Comparison of ENCODE assay signal across 22 cellular contexts in genomic region chr4:76310683-76311082, GRCh38. TPM values are rescaled to one million over a fixed set of nuclear protein-coding genes. Genes with fewer than 3 reads are reported as not detected.
DNase-seq lines count a peak whose midpoint lies in the region; ATAC-seq, FAIRE-seq and TF ChIP-seq lines count a peak whose summit lies in the region.
"Had no signal": no experiment of that assay in that cellular context is flagged by ENCODE, and none has a peak within 500 bp of the region (broad histone marks: within the 10 kb centered on the region; RNA-seq: fewer than 3 reads in every experiment).

No MANE protein-coding gene starts in this region.

- intact Hi-C loops in K562 (cut with micrococcal nuclease) (no loop called here), psoas muscle (cut with DNase I) (loop anchor here in 1 of 2 donors (10.0 kb wide), 1 partner anchor 114 kb away; the partner anchor contains the start of gene CCDC158)

- H3K4me3 ChIP-seq in HEK293 (ENCODE audit: low read depth, low read length) (no peak overlapping the region), K562 (no peak overlapping the region), psoas muscle (peak overlapping the region; percentile 97)
- H3K4me3 ChIP-seq: BLaER1, MG63 had no signal

- peaks cover 12% of the 10 kb centered on the region for H3K36me3 Mint-ChIP-seq in activated CD8-positive, alpha-beta T cell treated with anti-CD3 and anti-CD28 coated beads, Interleukin-2, amount 10 ng/mL, durations not matched to agents 7 days and 5 days (ENCODE audit: low read depth)
- H3K36me3 Mint-ChIP-seq: IgD-negative memory B cell had no signal

- peaks cover 5% of the 10 kb centered on the region for H3K4me1 Mint-ChIP-seq in activated CD8-positive, alpha-beta T cell treated with anti-CD3 and anti-CD28 coated beads, Interleukin-2, amount 10 ng/mL, durations not matched to agents 7 days and 5 days (ENCODE audit: low read depth)

- no peak for ATAC-seq in K562
- no peak for ATAC-seq in psoas muscle
- ATAC-seq in activated CD8-positive, alpha-beta T cell treated with anti-CD3 and anti-CD28 coated beads, Interleukin-2, amount 10 ng/mL, durations not matched to agents 7 days and 5 days = no peak
- no peak for ATAC-seq in GM18870 (IDR thresholded peaks at IDR 0.05; ENCODE audit: unreplicated experiment)
- ATAC-seq: HCT116 had no signal

- no peaks in the 10 kb centered on the region for H3K9me3 Mint-ChIP-seq in activated CD8-positive, alpha-beta T cell treated with anti-CD3 and anti-CD28 coated beads, Interleukin-2, amount 10 ng/mL, durations not matched to agents 7 days and 5 days (ENCODE audit: insufficient read depth)

- H3K9me1 ChIP-seq in K562 (ENCODE audit: control insufficient read depth, insufficient read depth, low read length) = no peaks in the 10 kb centered on the region

- POLR2A ChIA-PET in HEK293 (lab: Yijun Ruan, JAX) = no interaction called here
- POLR2A ChIA-PET in K562 (lab: Yijun Ruan, JAX) = interaction anchor here (1.0 kb wide), 1 partner anchor 9 kb away, joined by 4 read pairs; no protein-coding TSS in a partner anchor
- POLR2A ChIA-PET in activated CD8-positive, alpha-beta T cell treated with anti-CD3 and anti-CD28 coated beads, Interleukin-2, amount 10 ng/mL, durations not matched to agents 7 days and 5 days (lab: Charles Lee) = no interaction called here

- CTCF ChIA-PET in HEK293 (lab: Yijun Ruan, JAX) = no interaction called here
- CTCF ChIA-PET in K562 (lab: Yijun Ruan, JAX; ENCODE audit: low intra/inter-chr PET ratio) = no interaction called here
- CTCF ChIA-PET in activated CD8-positive, alpha-beta T cell treated with anti-CD3 and anti-CD28 coated beads, Interleukin-2, amount 10 ng/mL, durations not matched to agents 7 days and 5 days (lab: Charles Lee) = interaction anchor here (5.4 kb wide), 1 partner anchor 67 kb away, joined by 40 read pairs; no protein-coding TSS in a partner anchor

- peaks cover 22% of the 10 kb centered on the region for H3K27me3 Mint-ChIP-seq in activated CD8-positive, alpha-beta T cell treated with anti-CD3 and anti-CD28 coated beads, Interleukin-2, amount 10 ng/mL, durations not matched to agents 7 days and 5 days (ENCODE audit: low read depth)
- H3K27me3 Mint-ChIP-seq: CD4-positive, alpha-beta memory T cell had no signal

- in situ Hi-C loops in K562 (cut with MboI) = no loop called here

- no peak overlapping the region for H2AFZ ChIP-seq in K562 (ENCODE audit: low read depth, low read length)

- no peaks in the 10 kb centered on the region for H3K4me1 ChIP-seq in HEK293 (ENCODE audit: control insufficient read depth, insufficient read depth, low read length)
- H3K4me1 ChIP-seq in K562 (replicated peaks in 1 of 2; ENCODE audit: control insufficient read depth in 2 of 2, insufficient read depth in 2 of 2, low read length in 2 of 2) = peaks cover 6 to 17% of the 10 kb centered on the region in 2 experiments; a peak in 4 of 5 replicates
- H3K4me1 ChIP-seq in psoas muscle = peaks cover 47% of the 10 kb centered on the region

- BruUV-seq in K562 (replicated peaks; lab: Mats Ljungman, UMichigan) = no TSS peak

- H4K20me1 ChIP-seq in K562 (replicated peaks; ENCODE audit: control insufficient read depth, insufficient read depth, low read length) = no peaks in the 10 kb centered on the region
- H4K20me1 ChIP-seq: BLaER1 had no signal

- TF ChIP-seq POLR2A in K562 (conservative IDR thresholded peaks at IDR 0.05) = no peak

- no peak overlapping the region for H3K4me2 ChIP-seq in K562 (ENCODE audit: insufficient read depth, low read length)
- H3K4me2 ChIP-seq: BLaER1 had no signal

- H3K36me3 ChIP-seq in HEK293 (ENCODE audit: control insufficient read depth in 2 of 2, insufficient read depth in 1 of 2, low read length in 2 of 2) = peaks cover 0 to 17% of the 10 kb centered on the region in 2 experiments; a peak in 1 of 3 replicates
- H3K36me3 ChIP-seq in K562 (ENCODE audit: control insufficient read depth, insufficient read depth, low read length) = no peaks in the 10 kb centered on the region
- H3K36me3 ChIP-seq in psoas muscle (ENCODE audit: insufficient read depth in 1 of 2, low read depth in 1 of 2) = peaks cover 0 to 27% of the 10 kb centered on the region in 2 donors
- H3K36me3 ChIP-seq: BLaER1, MG63 had no signal

- no peaks in the 10 kb centered on the region for H3K79me2 ChIP-seq in K562 (ENCODE audit: control insufficient read depth, insufficient read depth, low read length)

- TF ChIP-seq RAD21 in K562 (CRISPR knock-in tag; conservative IDR thresholded peaks at IDR 0.05 in 1 of 2, IDR thresholded peaks at IDR 0.05 in 1 of 2) = no peak

- TF ChIP-seq CTCF in HEK293 (tag by site-specific recombination; IDR thresholded peaks at IDR 0.05) (no peak), K562 (IDR thresholded peaks at IDR 0.05 in 2 of 3, conservative IDR thresholded peaks at IDR 0.05 in 1 of 3; ENCODE audit: insufficient read depth in 2 of 3, low read depth in 1 of 3, low read length in 3 of 3) (no peak), psoas muscle (IDR thresholded peaks at IDR 0.05) (no peak)

- no peaks in the 10 kb centered on the region for H3K27me3 ChIP-seq in K562 (ENCODE audit: control insufficient read depth in 2 of 2, insufficient read depth in 2 of 2, low read length in 2 of 2)
- H3K27me3 ChIP-seq in psoas muscle (ENCODE audit: insufficient read depth in 3 of 3, low read length in 2 of 3) = no peaks in the 10 kb centered on the region
- H3K27me3 ChIP-seq: BLaER1, MG63 had no signal

- H3K27ac ChIP-seq in HEK293 (ENCODE audit: extremely low read depth, low read depth, low read length) (no peak overlapping the region), K562 (ENCODE audit: extremely low read depth, low read depth, low read length) (no peak overlapping the region), psoas muscle (peak overlapping the region; percentile 73)
- H3K27ac ChIP-seq: BLaER1 had no signal

- no peak overlapping the region for H3K4me3 Mint-ChIP-seq in activated CD8-positive, alpha-beta T cell treated with anti-CD3 and anti-CD28 coated beads, Interleukin-2, amount 10 ng/mL, durations not matched to agents 7 days and 5 days
- H3K4me3 Mint-ChIP-seq: CD4-positive, alpha-beta memory T cell; IgD-negative memory B cell had no signal

- H3K27ac Mint-ChIP-seq in activated CD8-positive, alpha-beta T cell treated with anti-CD3 and anti-CD28 coated beads, Interleukin-2, amount 10 ng/mL, durations not matched to agents 7 days and 5 days = no peak overlapping the region

- FAIRE-seq in K562 (lab: Jason Lieb, UNC) = no peak
- FAIRE-seq: G401.6, GM18507, GM19239, H1 had no signal

- DNase-seq in NCI-H524 (lab: John Stamatoyannopoulos, UW) (peak; percentile 85 to 90), K562 (ENCODE audit: extremely low read depth in 1 of 4, low spot score in 3 of 4) (no peak), psoas muscle (no peak), UCSD-AML1 (lab: John Stamatoyannopoulos, UW; ENCODE audit: unreplicated experiment) (no peak)
- DNase-seq in activated CD8-positive, alpha-beta T cell treated with anti-CD3 and anti-CD28 coated beads, Interleukin-2, amount 10 ng/mL, durations not matched to agents 7 days and 5 days = no peak
- DNase-seq: Caco-2; CD4-positive, alpha-beta memory T cell; Kasumi-1; MG63; NCI-H1417; NCI-H1694 treated with DMSO at 0.1 percent for 48 hours; Right ventricle myocardium superior; SW 1271 had no signal

- no peak overlapping the region for H3K9ac ChIP-seq in K562 (ENCODE audit: insufficient read depth in 1 of 2, low read depth in 2 of 2, low read length in 2 of 2)
- H3K9ac ChIP-seq: BLaER1 had no signal

- 35% methylated on average over 3 of the region's 4 CpGs for WGBS in K562 (ENCODE audit: insufficient coverage, low coverage, missing lambda C conversion rate)
- WGBS in psoas muscle, 3 donors = 58 to 63% (median 62%) methylated on average over 4 of the region's 4 CpGs

- no peak for TF ChIP-seq EP300 in K562 (IDR thresholded peaks at IDR 0.05; ENCODE audit: low read length)

- H3K9me3 ChIP-seq in HEK293 (ENCODE audit: control insufficient read depth, insufficient read depth, low read depth, low read length) = no peaks in the 10 kb centered on the region
- no peaks in the 10 kb centered on the region for H3K9me3 ChIP-seq in K562 (replicated peaks; ENCODE audit: control insufficient read depth, insufficient read depth, low read depth, low read length)
- H3K9me3 ChIP-seq in psoas muscle = no peaks in the 10 kb centered on the region
- H3K9me3 ChIP-seq: Caco-2, MG63 had no signal

RNA-seq across cellular contexts. Expression of gene STBD1, which starts 4.2 kb away (rescaled TPM):
- total RNA-seq in K562 (2011; cell fraction: chromatin; rRNA removed; ENCODE audit: low replicate concordance) = not detected in 2 replicates
- total RNA-seq in K562 (2011; cell fraction: nucleolus; rRNA removed) = 0.39 and 0.50 TPM in 2 replicates
- total RNA-seq in K562 (2011; cell fraction: nucleoplasm; rRNA removed) = 0.53 TPM in 1 of 2 replicates, not detected in the other
- total RNA-seq in K562 (2014; rRNA removed) (0.29 and 0.54 TPM in 2 replicates), K562 (2014; rRNA removed; fragmentation: Illumina TruSeq; extraction: Trizol) (0.18 and 0.22 TPM in 2 replicates), K562 (2015; rRNA removed; fragmentation: Illumina TruSeq; extraction: Trizol) (0.33 and 0.41 TPM in 2 replicates), K562 (2021) (0.42 and 0.64 TPM in 2 replicates), psoas muscle (10 to 100 TPM; 39.8 to 59.7 (median 47.2) TPM)
- polyA plus RNA-seq in K562 (2011; rRNA removed) (0.08 and 0.34 TPM in 2 replicates), K562 (2014; fragmentation: Illumina TruSeq; extraction: Trizol) (0.10 and 0.27 TPM in 2 replicates), K562 (2014; fragmentation: Nextera tagmentation; extraction: Ambion mirVana) (not detected), K562 (2014; rRNA removed) (0.24 and 0.38 TPM in 2 replicates), psoas muscle (10 to 100 TPM; 11.7 to 52.2 (median 32.2) TPM)
- 0.03 and 0.32 TPM in 2 replicates for polyA plus RNA-seq in K562 (2011; cell fraction: cytosol; rRNA removed)
- 0.07 and 0.10 TPM in 2 replicates for polyA plus RNA-seq in K562 (2011; cell fraction: nucleus; rRNA removed)
- polyA plus RNA-seq in K562 (2012) = 0.62 and 1.5 TPM in 2 replicates
- polyA minus RNA-seq in K562 (2011; rRNA and poly(A)+ RNA removed) = 0.21 TPM in 1 of 2 replicates, not detected in the other
- 0.29 TPM in 1 of 2 replicates, not detected in the other for polyA minus RNA-seq in K562 (2011; cell fraction: cytosol; rRNA and poly(A)+ RNA removed)
- polyA minus RNA-seq in K562 (2011; cell fraction: nucleus; rRNA and poly(A)+ RNA removed) = 0.11 and 0.13 TPM in 2 replicates
- total RNA-seq in activated CD8-positive, alpha-beta T cell treated with anti-CD3 and anti-CD28 coated beads, Interleukin-2, amount 10 ng/mL, durations not matched to agents 7 days and 5 days = 1 to 10 TPM; 1.5 to 1.6 TPM
- polyA plus RNA-seq: IgD-negative memory B cell had no signal

RNA-seq across cellular contexts. Expression of gene FAM47E, which starts 59.2 kb away (rescaled TPM):
- 1.3 and 1.8 TPM in 2 replicates for total RNA-seq in K562 (2011; cell fraction: chromatin; rRNA removed; ENCODE audit: low replicate concordance)
- total RNA-seq in K562 (2011; cell fraction: nucleolus; rRNA removed) = 0.50 and 0.66 TPM in 2 replicates
- 1.5 and 5.1 TPM in 2 replicates for total RNA-seq in K562 (2011; cell fraction: nucleoplasm; rRNA removed)
- 3.6 and 3.7 TPM in 2 replicates for total RNA-seq in K562 (2014; rRNA removed)
- 6.4 and 7.4 TPM in 2 replicates for total RNA-seq in K562 (2014; rRNA removed; fragmentation: Illumina TruSeq; extraction: Trizol)
- total RNA-seq in K562 (2015; rRNA removed; fragmentation: Illumina TruSeq; extraction: Trizol) = 12.0 and 15.6 TPM in 2 replicates
- total RNA-seq in K562 (2021) = 3.7 and 4.8 TPM in 2 replicates
- 0.38 and 4.8 TPM in 2 replicates for polyA plus RNA-seq in K562 (2011; rRNA removed)
- 1.2 TPM in 1 of 2 replicates, not detected in the other for polyA plus RNA-seq in K562 (2011; cell fraction: cytosol; rRNA removed)
- 0.07 and 1.3 TPM in 2 replicates for polyA plus RNA-seq in K562 (2011; cell fraction: nucleus; rRNA removed)
- polyA plus RNA-seq in K562 (2012) = 15.5 and 15.6 TPM in 2 replicates
- polyA plus RNA-seq in K562 (2014; fragmentation: Illumina TruSeq; extraction: Trizol) = 5.5 and 6.9 TPM in 2 replicates
- polyA plus RNA-seq in K562 (2014; fragmentation: Nextera tagmentation; extraction: Ambion mirVana) = 10 to 100 TPM; 11.8 to 12.4 TPM
- polyA plus RNA-seq in K562 (2014; rRNA removed) = 5.0 and 5.9 TPM in 2 replicates
- polyA minus RNA-seq in K562 (2011; rRNA and poly(A)+ RNA removed) = 0.27 and 3.5 TPM in 2 replicates
- 1.0 TPM in 1 of 2 replicates, not detected in the other for polyA minus RNA-seq in K562 (2011; cell fraction: cytosol; rRNA and poly(A)+ RNA removed)
- 0.56 and 0.81 TPM in 2 replicates for polyA minus RNA-seq in K562 (2011; cell fraction: nucleus; rRNA and poly(A)+ RNA removed)
- total RNA-seq in psoas muscle = 1 to 10 TPM; 1.7 to 4.6 (median 3.2) TPM
- polyA plus RNA-seq in psoas muscle = 1 to 10 TPM; 1.2 to 2.6 (median 1.5) TPM
- total RNA-seq in activated CD8-positive, alpha-beta T cell treated with anti-CD3 and anti-CD28 coated beads, Interleukin-2, amount 10 ng/mL, durations not matched to agents 7 days and 5 days = not detected
- polyA plus RNA-seq: IgD-negative memory B cell had no signal

Comparison
In these comparisons a context has a peak if more than half of its experiments do, and no peak if none do; other contexts are left out.
1. DNase-seq: peak in NCI-H524 (2 of 2); none in K562 (0 of 4), psoas muscle (0 of 2), UCSD-AML1 (single experiment) and activated CD8-positive, alpha-beta T cell treated with anti-CD3 and anti-CD28 coated beads, Interleukin-2, amount 10 ng/mL, durations not matched to agents 7 days and 5 days (single experiment).
2. RNA of gene STBD1, which starts 4.2 kb away (total RNA-seq): 39.8 to 59.7 TPM in psoas muscle; 1.5 to 1.6 TPM in activated CD8-positive, alpha-beta T cell treated with anti-CD3 and anti-CD28 coated beads, Interleukin-2, amount 10 ng/mL, durations not matched to agents 7 days and 5 days and 0.18 to 0.64 TPM in K562; every median in the first group is over 10 times any median in the second.
3. Of the 44 proteins assayed by ChIP-seq in both K562 and HEK293: peak only in K562: none; only in HEK293: none; in both: PRDM10; in neither: 43.